Comparison of ENCODE assay signal across 18 cellular contexts in the genomic region with DNA sequence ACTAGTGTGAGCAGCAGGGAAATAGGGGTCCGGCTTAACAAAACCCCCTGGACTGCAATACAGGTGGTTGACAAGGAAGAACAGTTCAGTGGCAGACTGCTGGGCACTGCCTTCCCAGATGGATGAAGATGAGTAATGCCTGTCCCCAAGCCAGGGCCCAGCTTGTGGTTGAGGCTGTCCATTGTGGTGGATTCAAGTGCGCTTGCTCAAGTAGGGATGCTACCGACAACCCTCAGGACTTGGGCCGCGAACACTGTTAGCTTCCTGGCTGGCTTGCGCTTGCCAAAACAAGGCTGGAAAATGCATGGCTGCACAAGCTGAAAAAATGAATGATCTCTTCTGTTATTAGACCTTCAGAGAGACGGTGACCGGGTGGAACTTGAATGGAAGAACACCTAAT.
"Had no signal": no experiment of that assay in that cellular context is flagged by ENCODE, and none has a peak within 500 bp of the region (broad histone marks: within the 10 kb centered on the region; RNA-seq: fewer than 3 reads in every experiment).

No MANE protein-coding gene starts in this region.

- H3K4me1 ChIP-seq: foreskin keratinocyte, gastroesophageal sphincter, prostate gland, tibial nerve, upper lobe of left lung had no signal

- H3K9me3 ChIP-seq: esophagus muscularis mucosa, gastroesophageal sphincter, heart left ventricle, prostate gland, right atrium auricular region, thoracic aorta, tibial nerve, upper lobe of left lung had no signal

- H3K27me3 ChIP-seq: esophagus muscularis mucosa, gastroesophageal sphincter, hepatocyte, right atrium auricular region, tibial nerve, upper lobe of left lung had no signal

- DNase-seq: effector memory CD4-positive, alpha-beta T cell; foreskin keratinocyte; kidney; naive B cell; stimulated activated CD4-positive, alpha-beta T cell treated with anti-CD3 and anti-CD28 coated beads, Interleukin-2, amount 100 ng/mL, for 24 hours; stimulated activated CD4-positive, alpha-beta T cell treated with anti-CD3 and anti-CD28 coated beads, Interleukin-4, amount 100 ng/mL, for 24 hours; stimulated activated naive CD8-positive, alpha-beta T cell treated with anti-CD3 and anti-CD28 coated beads, Interleukin-15, Interleukin-2, amounts not matched to agents 100 U/mL and 50 U/mL, for 24 hours; upper lobe of left lung had no signal

- H3K27ac ChIP-seq: coronary artery, esophagus muscularis mucosa, foreskin keratinocyte, gastroesophageal sphincter, heart left ventricle, hepatocyte, prostate gland, right atrium auricular region, thoracic aorta, tibial nerve, upper lobe of left lung had no signal

- H3K4me3 ChIP-seq: coronary artery, esophagus muscularis mucosa, gastroesophageal sphincter, heart left ventricle, hepatocyte, lung, prostate gland, right atrium auricular region, thoracic aorta, tibial nerve, upper lobe of left lung had no signal

- H3K36me3 ChIP-seq: esophagus muscularis mucosa, gastroesophageal sphincter, heart left ventricle, prostate gland, right atrium auricular region, thoracic aorta, tibial nerve, upper lobe of left lung had no signal
